Comparison of ENCODE assay signal across 10 cellular contexts in genomic region chr10:92729886-92730285, GRCh38. TPM values are rescaled to one million over a fixed set of nuclear protein-coding genes. Genes with fewer than 3 reads are reported as not detected.
DNase-seq lines count a peak whose midpoint lies in the region; ATAC-seq and TF ChIP-seq lines count a peak whose summit lies in the region.
"Had no signal": no experiment of that assay in that cellular context is flagged by ENCODE, and none has a peak within 500 bp of the region (broad histone marks: within the 10 kb centered on the region; RNA-seq: fewer than 3 reads in every experiment).

No MANE protein-coding gene starts in this region.

- DNase-seq in GM13976 (ENCODE audit: low spot score) (peak; percentile 45), NCI-H187 (lab: John Stamatoyannopoulos, UW) (no peak), H4 (ENCODE audit: low spot score) (no peak), DMS79 treated with DMSO at 0.1 percent for 48 hours (lab: John Stamatoyannopoulos, UW) (no peak)
- no peak for DNase-seq in activated CD4-positive, alpha-beta T cell treated with anti-CD3 and anti-CD28 coated beads, Interleukin-2, amount 50 U/mL, for 4 hours
- DNase-seq: NCI-H1092 treated with DMSO at 0.1 percent for 48 hours; stimulated activated CD4-positive, alpha-beta T cell treated with anti-CD3 and anti-CD28 coated beads, Interleukin-12 subunit alpha, Interleukin-12 subunit beta, amount 100 ng/mL, for 4 hours had no signal

- no peak for TF ChIP-seq CTCF in GM13976 (IDR thresholded peaks at IDR 0.05; ENCODE audit: borderline replicate concordance, control extremely low read depth, extremely low read depth, insufficient read depth, missing control alignments)

- ATAC-seq in GM19467 (IDR thresholded peaks at IDR 0.05; ENCODE audit: unreplicated experiment) = peak; percentile 83
- ATAC-seq in HG02885 (IDR thresholded peaks at IDR 0.05; ENCODE audit: poor library complexity, unreplicated experiment) = peak; percentile 96
- ATAC-seq in HG03575 (IDR thresholded peaks at IDR 0.05; ENCODE audit: extremely low read depth, insufficient number of reproducible peaks, low FRiP score, unreplicated experiment) = peak; percentile 94

- in situ Hi-C loops in GM13976 (cut with MboI; ENCODE audit: low sequenced_read_pairs, unreplicated experiment) = no loop called here

RNA-seq across cellular contexts. Expression of gene HHEX, which starts 40.1 kb away (rescaled TPM):
- not detected in 2 replicates for total RNA-seq in H4 (2014; rRNA removed; shearing (Covaris generic))
